8 cellular contexts compared by ENCODE assay signal in genomic region chr19:10717054-10717355, GRCh38. TPM values are rescaled to one million over a fixed set of nuclear protein-coding genes. Genes with fewer than 3 reads are reported as not detected.
DNase-seq lines count a peak whose midpoint lies in the region; ATAC-seq and TF ChIP-seq lines count a peak whose summit lies in the region.

No MANE protein-coding gene starts in this region.

- no peak for TF ChIP-seq POLR2A in upper lobe of left lung (IDR thresholded peaks at IDR 0.05)

- H3K27me3 Mint-ChIP-seq in CD4-positive, CD25-positive, alpha-beta regulatory T cell = no peaks in the 10 kb centered on the region
- peaks cover 2% of the 10 kb centered on the region for H3K27me3 Mint-ChIP-seq in neural progenitor cell (ENCODE audit: insufficient read depth, low read depth)

- peaks cover 36% of the 10 kb centered on the region for H3K4me1 ChIP-seq in CD4-positive, CD25-positive, alpha-beta regulatory T cell (ENCODE audit: control insufficient read depth, insufficient read depth, low read length, poor library complexity, severe bottlenecking)
- peaks cover 13 to 43% of the 10 kb centered on the region in 2 donors for H3K4me1 ChIP-seq in duodenal mucosa (ENCODE audit: control insufficient read depth in 1 of 2, insufficient read depth in 2 of 2, low read length in 2 of 2)
- peaks cover 10% of the 10 kb centered on the region for H3K4me1 ChIP-seq in neural progenitor cell
- peaks cover 28 to 39% (median 33%) of the 10 kb centered on the region in 4 donors for H3K4me1 ChIP-seq in upper lobe of left lung

- peaks cover 11% of the 10 kb centered on the region for H3F3A ChIP-seq in neural progenitor cell (ENCODE audit: low read depth)

- H3K79me2 ChIP-seq in neural progenitor cell (ENCODE audit: low read depth) = peaks cover 40% of the 10 kb centered on the region

- intact Hi-C loops in posterior cingulate gyrus (cut with DNase I) = loop anchor here (1.0 to 10.0 kb wide), 3 partner anchors 53 to 145 kb away; partner anchors contain the start of gene TMED1

- H3K27ac Mint-ChIP-seq in CD4-positive, CD25-positive, alpha-beta regulatory T cell = peak overlapping the region; percentile 78 to 90 (median 89)
- H3K27ac Mint-ChIP-seq in neural progenitor cell = peak overlapping the region; percentile 78

- H3K36me3 Mint-ChIP-seq in CD4-positive, CD25-positive, alpha-beta regulatory T cell = peaks cover 7% of the 10 kb centered on the region
- peaks cover 2% of the 10 kb centered on the region for H3K36me3 Mint-ChIP-seq in neural progenitor cell

- no peak for ATAC-seq in CD4-positive, CD25-positive, alpha-beta regulatory T cell (ENCODE audit: low read depth in 2 of 2)
- ATAC-seq in upper lobe of left lung (ENCODE audit: low FRiP score in 2 of 2) (no peak), HG03175 (IDR thresholded peaks at IDR 0.05; ENCODE audit: unreplicated experiment) (no peak)

- peak in 1 of 4 donors; percentile 11 for TF ChIP-seq EP300 in upper lobe of left lung (IDR thresholded peaks at IDR 0.05)

- peak overlapping the region; percentile 67 for H3K4me2 ChIP-seq in neural progenitor cell

- H4K20me1 ChIP-seq in neural progenitor cell (ENCODE audit: low read depth) = peaks cover 36% of the 10 kb centered on the region

- no peaks in the 10 kb centered on the region for H3K27me3 ChIP-seq in CD4-positive, CD25-positive, alpha-beta regulatory T cell (ENCODE audit: control insufficient read depth, insufficient read depth, low read length)
- H3K27me3 ChIP-seq in MG63 (no peaks in the 10 kb centered on the region), duodenal mucosa (ENCODE audit: control insufficient read depth in 1 of 2, insufficient read depth in 2 of 2, low read length in 2 of 2) (no peaks in the 10 kb centered on the region), neural progenitor cell (no peaks in the 10 kb centered on the region), upper lobe of left lung (no peaks in the 10 kb centered on the region)

- no peaks in the 10 kb centered on the region for H3K9me3 ChIP-seq in CD4-positive, CD25-positive, alpha-beta regulatory T cell (ENCODE audit: control insufficient read depth in 2 of 2, low read length in 2 of 2)
- no peaks in the 10 kb centered on the region for H3K9me3 ChIP-seq in MG63
- H3K9me3 ChIP-seq in duodenal mucosa (ENCODE audit: control insufficient read depth in 1 of 2, low read length in 2 of 2) = no peaks in the 10 kb centered on the region
- no peaks in the 10 kb centered on the region for H3K9me3 ChIP-seq in neural progenitor cell (ENCODE audit: low read depth)
- no peaks in the 10 kb centered on the region for H3K9me3 ChIP-seq in upper lobe of left lung

- DNase-seq in CD4-positive, CD25-positive, alpha-beta regulatory T cell = no peak
- no peak for DNase-seq in MG63
- no peak for DNase-seq in neural progenitor cell (ENCODE audit: low spot score)
- no peak for DNase-seq in posterior cingulate gyrus
- no peak for DNase-seq in upper lobe of left lung
- DNase-seq in NCI-H2107 (lab: John Stamatoyannopoulos, UW) = no peak

- TF ChIP-seq CTCF in neural progenitor cell (IDR thresholded peaks at IDR 0.05) = no peak
- TF ChIP-seq CTCF in upper lobe of left lung (IDR thresholded peaks at IDR 0.05) = no peak

- no peaks in the 10 kb centered on the region for H3K9me3 Mint-ChIP-seq in CD4-positive, CD25-positive, alpha-beta regulatory T cell
- H3K9me3 Mint-ChIP-seq in neural progenitor cell = no peaks in the 10 kb centered on the region

- H3K9ac ChIP-seq in duodenal mucosa (ENCODE audit: low read depth in 1 of 2, low read length in 2 of 2) (peak overlapping the region in 1 of 2 donors; percentile 67), neural progenitor cell (no peak overlapping the region)

- H3K4me1 Mint-ChIP-seq in CD4-positive, CD25-positive, alpha-beta regulatory T cell = peaks cover 0 to 49% (median 23%) of the 10 kb centered on the region in 4 donors
- peaks cover 14% of the 10 kb centered on the region for H3K4me1 Mint-ChIP-seq in neural progenitor cell

- H3K27ac ChIP-seq in CD4-positive, CD25-positive, alpha-beta regulatory T cell (ENCODE audit: insufficient read depth, low read length, poor library complexity, severe bottlenecking) = peak overlapping the region; percentile 62
- H3K27ac ChIP-seq in duodenal mucosa (ENCODE audit: low read depth, low read length) (no peak overlapping the region), neural progenitor cell (no peak overlapping the region), upper lobe of left lung (peak overlapping the region in 2 of 4 donors; percentile 23 to 70)

- H3K36me3 ChIP-seq in CD4-positive, CD25-positive, alpha-beta regulatory T cell (ENCODE audit: control insufficient read depth, insufficient read depth, low read length) = peaks cover 2% of the 10 kb centered on the region
- peaks cover 25% of the 10 kb centered on the region for H3K36me3 ChIP-seq in MG63
- peaks cover 2 to 15% of the 10 kb centered on the region in 2 donors for H3K36me3 ChIP-seq in duodenal mucosa (ENCODE audit: control insufficient read depth in 1 of 2, insufficient read depth in 2 of 2, low read length in 2 of 2)
- no peaks in the 10 kb centered on the region for H3K36me3 ChIP-seq in neural progenitor cell
- H3K36me3 ChIP-seq in upper lobe of left lung = peaks cover 0 to 28% (median 9%) of the 10 kb centered on the region in 4 donors

- 30 to 31% methylated on average over 12 of the region's 12 CpGs for WGBS in upper lobe of left lung, 2 donors

- peak overlapping the region; percentile 90 to 96 (median 94) for H3K4me3 Mint-ChIP-seq in CD4-positive, CD25-positive, alpha-beta regulatory T cell
- H3K4me3 Mint-ChIP-seq in neural progenitor cell = peak overlapping the region; percentile 96

- peak overlapping the region; percentile 56 for H3K4me3 ChIP-seq in CD4-positive, CD25-positive, alpha-beta regulatory T cell (ENCODE audit: low read depth, low read length)
- H3K4me3 ChIP-seq in MG63 (peak overlapping the region; percentile 20), duodenal mucosa (ENCODE audit: low read depth in 1 of 2, low read length in 2 of 2) (peak overlapping the region; percentile 53 to 62), neural progenitor cell (peak overlapping the region; percentile 39), upper lobe of left lung (peak overlapping the region in 2 of 4 donors; percentile 24 to 30)

- peak overlapping the region; percentile 91 for H2AFZ ChIP-seq in neural progenitor cell (replicated peaks)

RNA-seq across cellular contexts. Expression of gene DNM2, which starts 0.9 kb away (rescaled TPM):
- 269 TPM for total RNA-seq in CD4-positive, CD25-positive, alpha-beta regulatory T cell
- 10 to 100 TPM; 61.8 to 63.6 (median 62.8) TPM for polyA plus RNA-seq in CD4-positive, CD25-positive, alpha-beta regulatory T cell
- 104 and 116 TPM in 2 replicates for total RNA-seq in MG63 (2014; rRNA removed; shearing (Covaris generic); ENCODE audit: low replicate concordance)
- total RNA-seq in neural progenitor cell (ENCODE audit: low replicate concordance) = 49.9 and 101 TPM in 2 replicates
- 100 to 1,000 TPM; 238 to 744 (median 318) TPM for total RNA-seq in upper lobe of left lung

RNA-seq across cellular contexts. Expression of gene QTRT1, which starts 15.8 kb away (rescaled TPM):
- 37.2 TPM for total RNA-seq in CD4-positive, CD25-positive, alpha-beta regulatory T cell
- 10 to 100 TPM; 30.6 to 43.7 (median 36.9) TPM for polyA plus RNA-seq in CD4-positive, CD25-positive, alpha-beta regulatory T cell
- 95.3 and 97.4 TPM in 2 replicates for total RNA-seq in MG63 (2014; rRNA removed; shearing (Covaris generic); ENCODE audit: low replicate concordance)
- total RNA-seq in neural progenitor cell (ENCODE audit: low replicate concordance) = 20.4 and 46.9 TPM in 2 replicates
- total RNA-seq in upper lobe of left lung = 10 to 100 TPM; 11.0 to 85.9 (median 32.5) TPM
